In the genomic region with DNA sequence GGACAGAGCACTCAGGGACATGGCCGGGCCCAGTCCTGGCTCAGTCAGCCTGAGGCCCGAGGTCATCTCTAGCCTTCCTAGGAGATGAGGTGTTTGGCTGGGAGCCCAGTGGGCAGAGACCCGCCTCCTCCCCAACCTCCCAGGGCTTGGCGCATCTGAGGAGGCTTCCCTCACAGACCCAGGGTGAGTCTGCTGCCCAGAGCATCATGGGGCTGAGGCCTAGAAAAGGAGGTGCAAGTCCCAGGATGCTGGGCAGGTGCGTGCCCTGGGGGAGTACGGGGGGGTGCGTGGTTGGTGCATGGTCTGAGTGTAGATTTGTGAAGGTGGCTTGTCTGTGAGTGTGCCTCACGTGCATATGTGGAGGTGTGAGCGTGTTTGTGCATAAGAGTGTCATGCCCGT, we compare ENCODE assay signal across 1 cellular context.
TF ChIP-seq lines count a peak whose summit lies in the region.

No MANE protein-coding gene starts in this region.

TF ChIP-seq in IMR-90, 13 proteins besides CTCF, POLR2A, EP300 and RAD21:
- TF ChIP-seq MXI1 (IDR thresholded peaks at IDR 0.05; ENCODE audit: borderline replicate concordance, low read depth, low read length) (no peak), NFE2L2 (IDR thresholded peaks at IDR 0.05; ENCODE audit: low read depth, low read length) (no peak), ELK1 (IDR thresholded peaks at IDR 0.05; ENCODE audit: borderline replicate concordance, low read depth, low read length) (no peak), MAZ (IDR thresholded peaks at IDR 0.05; ENCODE audit: borderline replicate concordance, low read depth, low read length) (peak; percentile 51; the same call in 1 of the 2 replicates), RCOR1 (IDR thresholded peaks at IDR 0.05; ENCODE audit: insufficient replicate concordance, low read length) (peak; percentile 56), MAFK (IDR thresholded peaks at IDR 0.05; ENCODE audit: low read depth, low read length) (no peak), RFX5 (IDR thresholded peaks at IDR 0.05; ENCODE audit: low read depth, low read length) (no peak), FOS (IDR thresholded peaks at IDR 0.05; ENCODE audit: low read depth, low read length) (no peak), SMC3 (IDR thresholded peaks at IDR 0.05; ENCODE audit: low read depth, low read length) (no peak), CHD1 (IDR thresholded peaks at IDR 0.05; ENCODE audit: low read depth, low read length) (no peak), CEBPB (IDR thresholded peaks at IDR 0.05; ENCODE audit: low read depth, low read length) (no peak), BHLHE40 (IDR thresholded peaks at IDR 0.05; ENCODE audit: low read depth, low read length) (no peak)
- TF ChIP-seq, protein P1, sequence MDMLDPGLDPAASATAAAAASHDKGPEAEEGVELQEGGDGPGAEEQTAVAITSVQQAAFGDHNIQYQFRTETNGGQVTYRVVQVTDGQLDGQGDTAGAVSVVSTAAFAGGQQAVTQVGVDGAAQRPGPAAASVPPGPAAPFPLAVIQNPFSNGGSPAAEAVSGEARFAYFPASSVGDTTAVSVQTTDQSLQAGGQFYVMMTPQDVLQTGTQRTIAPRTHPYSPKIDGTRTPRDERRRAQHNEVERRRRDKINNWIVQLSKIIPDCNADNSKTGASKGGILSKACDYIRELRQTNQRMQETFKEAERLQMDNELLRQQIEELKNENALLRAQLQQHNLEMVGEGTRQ (IDR thresholded peaks at IDR 0.05; ENCODE audit: low read depth, low read length): no peak
